9 cellular contexts compared by ENCODE assay signal in genomic region chr7:139730746-139731612, GRCh38. TPM values are rescaled to one million over a fixed set of nuclear protein-coding genes. Genes with fewer than 3 reads are reported as not detected.
A peak's percentile ranks its signal among the peaks of the same experiment; 100 is the strongest.
DNase-seq lines count a peak whose midpoint lies in the region; ATAC-seq, FAIRE-seq and TF ChIP-seq lines count a peak whose summit lies in the region.
"Had no signal": no experiment of that assay in that cellular context is flagged by ENCODE, and none has a peak within 500 bp of the region (broad histone marks: within the 10 kb centered on the region; RNA-seq: fewer than 3 reads in every experiment).

No MANE protein-coding gene starts in this region.

- H3K27me3 ChIP-seq in PC-9 (ENCODE audit: insufficient read depth, low read depth) (no peaks in the 10 kb centered on the region), pancreas (no peaks in the 10 kb centered on the region)

- ATAC-seq in GM18508 (IDR thresholded peaks at IDR 0.05; ENCODE audit: insufficient read depth, unreplicated experiment) (peak; percentile 56), HG02884 (IDR thresholded peaks at IDR 0.05; ENCODE audit: unreplicated experiment) (peak; percentile 67), pancreas (peak; percentile 33 to 40 (median 39))

- H4K20me1 ChIP-seq in PC-9 (ENCODE audit: insufficient read depth) = no peaks in the 10 kb centered on the region

- CTCF ChIA-PET in PC-9 (lab: Charles Lee) = interaction anchor here (0.7 kb wide), 1 partner anchor 15 kb away, joined by 3 read pairs; no protein-coding TSS in a partner anchor

- H3K36me3 ChIP-seq in PC-9 (ENCODE audit: low read depth) (no peaks in the 10 kb centered on the region), pancreas (no peaks in the 10 kb centered on the region)

- intact Hi-C loops in PC-9 (cut with micrococcal nuclease; ENCODE audit: unreplicated experiment) (no loop called here), pancreas (cut with DNase I) (no loop called here)

- H3K79me2 ChIP-seq in PC-9 (ENCODE audit: low read depth) = peaks cover 17% of the 10 kb centered on the region

- FAIRE-seq in pancreas (lab: Jason Lieb, UNC) (no peak), HTR-8/SVneo (lab: Jason Lieb, UNC) (no peak), GM19239 (lab: Jason Lieb, UNC) (no peak)

- POLR2A ChIA-PET in PC-9 (lab: Charles Lee; ENCODE audit: unreplicated experiment) = no interaction called here

- no TSS peak for BruUV-seq in PC-9 (replicated peaks; lab: Mats Ljungman, UMichigan)

- no peak overlapping the region for H2AFZ ChIP-seq in PC-9

- H3K9me3 ChIP-seq in PC-9 (ENCODE audit: insufficient read depth, low read depth) (no peaks in the 10 kb centered on the region; the same call in 1 of the 2 replicates), pancreas (no peaks in the 10 kb centered on the region)

- peaks cover 6% of the 10 kb centered on the region for H3F3A ChIP-seq in PC-9 (ENCODE audit: insufficient read depth, low read depth)

- no peak for DNase-seq in PC-9
- DNase-seq in epithelial cell of prostate (ENCODE audit: low read depth, low spot score) = no peak
- DNase-seq in pancreas = peak in 2 of 6 donors; percentile 29 to 38
- no peak for DNase-seq in HTR-8/SVneo (ENCODE audit: insufficient read length, low spot score)
- no peak for DNase-seq in GM19239 (ENCODE audit: insufficient read length, low spot score)
- DNase-seq in NCI-H2029 (lab: John Stamatoyannopoulos, UW) = no peak

- H3K4me3 ChIP-seq in PC-9 = peak overlapping the region; percentile 22; the same call in 1 of the 2 replicates
- H3K4me3 ChIP-seq in pancreas = no peak overlapping the region

- H3K4me2 ChIP-seq in PC-9 = peak overlapping the region; percentile 76
- H3K4me2 ChIP-seq: KMS-11 had no signal

- TF ChIP-seq CTCF in PC-9 (conservative IDR thresholded peaks at IDR 0.05) (no peak), pancreas (IDR thresholded peaks at IDR 0.05) (no peak)

- H3K27ac ChIP-seq in PC-9 = no peak overlapping the region
- H3K27ac ChIP-seq in epithelial cell of prostate = peak overlapping the region; percentile 81
- H3K27ac ChIP-seq in pancreas = peak overlapping the region; percentile 18 to 58 (median 42)
- H3K27ac ChIP-seq: KMS-11 had no signal

- H3K4me1 ChIP-seq in PC-9 (replicated peaks; ENCODE audit: insufficient read depth) (peaks cover 30% of the 10 kb centered on the region), pancreas (peaks cover 4 to 43% (median 22%) of the 10 kb centered on the region in 3 donors)

- H3K9me2 ChIP-seq in PC-9 (ENCODE audit: insufficient read depth) = no peaks in the 10 kb centered on the region

- 51 to 61% methylated on average over 15 of the region's 15 CpGs for WGBS in pancreas, 2 donors

RNA-seq across cellular contexts. Expression of gene HIPK2, which starts 46.8 kb away (rescaled TPM):
- 23.9 and 35.2 TPM in 2 replicates for total RNA-seq in PC-9 (2021)
- total RNA-seq in pancreas = 10 to 100 TPM; 21.4 to 49.0 (median 26.5) TPM
- 1 to 10 TPM; 6.7 to 9.8 TPM for polyA plus RNA-seq in pancreas
